Comparison of ENCODE assay signal across 1 cellular context in genomic region chr15:63833246-63833696, GRCh38.
TF ChIP-seq lines count a peak whose summit lies in the region.

No MANE protein-coding gene starts in this region.

TF ChIP-seq in GM12878, 131 proteins besides CTCF, POLR2A, EP300 and RAD21 (continued from another document):
- TF ChIP-seq, protein P1, sequence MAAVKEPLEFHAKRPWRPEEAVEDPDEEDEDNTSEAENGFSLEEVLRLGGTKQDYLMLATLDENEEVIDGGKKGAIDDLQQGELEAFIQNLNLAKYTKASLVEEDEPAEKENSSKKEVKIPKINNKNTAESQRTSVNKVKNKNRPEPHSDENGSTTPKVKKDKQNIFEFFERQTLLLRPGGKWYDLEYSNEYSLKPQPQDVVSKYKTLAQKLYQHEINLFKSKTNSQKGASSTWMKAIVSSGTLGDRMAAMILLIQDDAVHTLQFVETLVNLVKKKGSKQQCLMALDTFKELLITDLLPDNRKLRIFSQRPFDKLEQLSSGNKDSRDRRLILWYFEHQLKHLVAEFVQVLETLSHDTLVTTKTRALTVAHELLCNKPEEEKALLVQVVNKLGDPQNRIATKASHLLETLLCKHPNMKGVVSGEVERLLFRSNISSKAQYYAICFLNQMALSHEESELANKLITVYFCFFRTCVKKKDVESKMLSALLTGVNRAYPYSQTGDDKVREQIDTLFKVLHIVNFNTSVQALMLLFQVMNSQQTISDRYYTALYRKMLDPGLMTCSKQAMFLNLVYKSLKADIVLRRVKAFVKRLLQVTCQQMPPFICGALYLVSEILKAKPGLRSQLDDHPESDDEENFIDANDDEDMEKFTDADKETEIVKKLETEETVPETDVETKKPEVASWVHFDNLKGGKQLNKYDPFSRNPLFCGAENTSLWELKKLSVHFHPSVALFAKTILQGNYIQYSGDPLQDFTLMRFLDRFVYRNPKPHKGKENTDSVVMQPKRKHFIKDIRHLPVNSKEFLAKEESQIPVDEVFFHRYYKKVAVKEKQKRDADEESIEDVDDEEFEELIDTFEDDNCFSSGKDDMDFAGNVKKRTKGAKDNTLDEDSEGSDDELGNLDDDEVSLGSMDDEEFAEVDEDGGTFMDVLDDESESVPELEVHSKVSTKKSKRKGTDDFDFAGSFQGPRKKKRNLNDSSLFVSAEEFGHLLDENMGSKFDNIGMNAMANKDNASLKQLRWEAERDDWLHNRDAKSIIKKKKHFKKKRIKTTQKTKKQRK (IDR thresholded peaks at IDR 0.05; ENCODE audit: low read depth, low read length): no peak
